1 cellular context compared by ENCODE assay signal in the genomic region with DNA sequence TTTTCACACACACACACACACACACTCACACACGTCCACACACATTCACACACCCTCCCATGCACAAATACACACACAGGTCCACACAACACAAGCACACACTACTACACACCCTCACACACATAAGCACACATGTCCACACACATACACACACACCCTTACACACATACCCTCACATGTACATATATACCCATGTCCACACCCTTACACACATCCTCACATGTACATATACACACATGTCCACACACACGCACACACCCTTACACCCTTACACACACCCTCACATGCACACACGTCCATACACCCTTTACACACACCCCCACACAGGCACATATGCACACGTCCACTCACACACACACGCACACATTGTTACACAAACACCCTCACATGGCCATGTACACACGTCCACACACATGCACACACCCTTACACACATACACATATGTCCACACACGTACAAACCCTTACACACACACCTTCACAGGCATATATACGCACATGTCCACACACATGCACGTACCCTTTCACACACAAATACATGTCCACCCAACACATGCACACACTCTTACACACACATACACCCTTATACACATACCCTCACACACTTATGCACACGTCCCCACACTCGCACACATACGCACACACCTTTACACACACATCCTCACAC.
A peak's percentile ranks its signal among the peaks of the same experiment; 100 is the strongest.
TF ChIP-seq lines count a peak whose summit lies in the region.

No MANE protein-coding gene starts in this region.

TF ChIP-seq in HepG2, 621 proteins besides CTCF, POLR2A, EP300 and RAD21:
- TF ChIP-seq IKZF1 (IDR thresholded peaks at IDR 0.05) (0 out of 2 replicates have a peak, but pooled peaks have one; percentile 36), BRD4 (CRISPR knock-in tag; IDR thresholded peaks at IDR 0.05) (no peak), KLF15 (CRISPR knock-in tag; IDR thresholded peaks at IDR 0.05; ENCODE audit: borderline replicate concordance) (no peak), ETV6 (CRISPR knock-in tag; conservative IDR thresholded peaks at IDR 0.05) (no peak), SIN3B (IDR thresholded peaks at IDR 0.05; ENCODE audit: low read length) (no peak)
- TF ChIP-seq, protein P1, sequence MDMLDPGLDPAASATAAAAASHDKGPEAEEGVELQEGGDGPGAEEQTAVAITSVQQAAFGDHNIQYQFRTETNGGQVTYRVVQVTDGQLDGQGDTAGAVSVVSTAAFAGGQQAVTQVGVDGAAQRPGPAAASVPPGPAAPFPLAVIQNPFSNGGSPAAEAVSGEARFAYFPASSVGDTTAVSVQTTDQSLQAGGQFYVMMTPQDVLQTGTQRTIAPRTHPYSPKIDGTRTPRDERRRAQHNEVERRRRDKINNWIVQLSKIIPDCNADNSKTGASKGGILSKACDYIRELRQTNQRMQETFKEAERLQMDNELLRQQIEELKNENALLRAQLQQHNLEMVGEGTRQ (IDR thresholded peaks at IDR 0.05; ENCODE audit: low read depth, low read length), result no peak
- TF ChIP-seq, protein P1 (CRISPR knock-in tag; IDR thresholded peaks at IDR 0.05; ENCODE audit: borderline replicate concordance), result no peak
- TF ChIP-seq, protein P2, sequence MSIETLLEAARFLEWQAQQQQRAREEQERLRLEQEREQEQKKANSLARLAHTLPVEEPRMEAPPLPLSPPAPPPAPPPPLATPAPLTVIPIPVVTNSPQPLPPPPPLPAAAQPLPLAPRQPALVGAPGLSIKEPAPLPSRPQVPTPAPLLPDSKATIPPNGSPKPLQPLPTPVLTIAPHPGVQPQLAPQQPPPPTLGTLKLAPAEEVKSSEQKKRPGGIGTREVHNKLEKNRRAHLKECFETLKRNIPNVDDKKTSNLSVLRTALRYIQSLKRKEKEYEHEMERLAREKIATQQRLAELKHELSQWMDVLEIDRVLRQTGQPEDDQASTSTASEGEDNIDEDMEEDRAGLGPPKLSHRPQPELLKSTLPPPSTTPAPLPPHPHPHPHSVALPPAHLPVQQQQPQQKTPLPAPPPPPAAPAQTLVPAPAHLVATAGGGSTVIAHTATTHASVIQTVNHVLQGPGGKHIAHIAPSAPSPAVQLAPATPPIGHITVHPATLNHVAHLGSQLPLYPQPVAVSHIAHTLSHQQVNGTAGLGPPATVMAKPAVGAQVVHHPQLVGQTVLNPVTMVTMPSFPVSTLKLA (IDR thresholded peaks at IDR 0.05), result peak; percentile 83
